ENCODE assay signal across 8 cellular contexts in genomic region chr6:144582939-144583613, GRCh38.
DNase-seq lines count a peak whose midpoint lies in the region; ATAC-seq and TF ChIP-seq lines count a peak whose summit lies in the region.

No MANE protein-coding gene starts in this region.

- peak overlapping the region; percentile 95 for H3K27ac ChIP-seq in KOPT-K1 (ENCODE audit: low read depth, low read length, poor library complexity, severe bottlenecking)
- no peak overlapping the region for H3K27ac ChIP-seq in muscle layer of colon (ENCODE audit: low read depth, low read length)
- peak overlapping the region; percentile 89 for H3K27ac ChIP-seq in thymus (ENCODE audit: low read depth)

- H3K4me1 Mint-ChIP-seq in WTC11 = peaks cover 57% of the 10 kb centered on the region

- peak; percentile 68 for DNase-seq in GM12864 (ENCODE audit: low read depth)
- peak; percentile 12 for DNase-seq in WTC11 (ENCODE audit: low spot score)
- peak; percentile 45 for DNase-seq in ecto neural progenitor cell (ENCODE audit: low spot score)
- no peak for DNase-seq in NCI-H345 (lab: John Stamatoyannopoulos, UW)

- H3K36me3 ChIP-seq in KOPT-K1 (ENCODE audit: insufficient read depth, low read length) (peaks cover 22% of the 10 kb centered on the region), muscle layer of colon (ENCODE audit: insufficient read depth, low read length) (no peaks in the 10 kb centered on the region), thymus (ENCODE audit: control insufficient read depth, insufficient read depth) (peaks cover 4% of the 10 kb centered on the region)

- H3K27ac Mint-ChIP-seq in WTC11 = peak overlapping the region; percentile 65

- H3K4me3 ChIP-seq in GM12864 (ENCODE audit: low read depth, low read length) (peak overlapping the region; percentile 16), muscle layer of colon (ENCODE audit: low read depth in 1 of 2, low read length in 2 of 2) (peak overlapping the region; percentile 38 to 47), thymus (ENCODE audit: low read length) (peak overlapping the region; percentile 57)

- peak; percentile 91 for ATAC-seq in GM21737 (IDR thresholded peaks at IDR 0.05; ENCODE audit: unreplicated experiment)
- peak; percentile 57 for ATAC-seq in WTC11

- peak overlapping the region; percentile 65 for H3K4me3 Mint-ChIP-seq in WTC11

- H3K27me3 Mint-ChIP-seq in WTC11 (ENCODE audit: low read depth) = no peaks in the 10 kb centered on the region

- no peaks in the 10 kb centered on the region for H3K9me3 Mint-ChIP-seq in WTC11

- peak overlapping the region; percentile 5 for H3K9ac ChIP-seq in muscle layer of colon (ENCODE audit: low read length)

- CTCF ChIA-PET in WTC11 (lab: Charles Lee) = interaction anchor here (0.6 to 2.6 kb wide), 4 partner anchors 35 to 647 kb away, joined by 3 to 11 read pairs (median 3); no protein-coding TSS in a partner anchor

- H3K9me3 ChIP-seq in KOPT-K1 (ENCODE audit: insufficient read depth, low read length, poor library complexity, severe bottlenecking) (no peaks in the 10 kb centered on the region), muscle layer of colon (ENCODE audit: low read length) (no peaks in the 10 kb centered on the region), thymus (ENCODE audit: control insufficient read depth) (no peaks in the 10 kb centered on the region)

- under 1% methylated on average over 16 of the region's 16 CpGs for WGBS in thymus

- peaks cover 20% of the 10 kb centered on the region for H3K36me3 Mint-ChIP-seq in WTC11

- TF ChIP-seq CTCF in GM12864 (IDR thresholded peaks at IDR 0.05; ENCODE audit: low read depth, low read length, missing control alignments) (no peak), WTC11 (IDR thresholded peaks at IDR 0.05) (no peak)

- H3K27me3 ChIP-seq in muscle layer of colon (ENCODE audit: control insufficient read depth in 1 of 2, insufficient read depth in 2 of 2, low read length in 2 of 2) (no peaks in the 10 kb centered on the region), thymus (ENCODE audit: control insufficient read depth, insufficient read depth) (no peaks in the 10 kb centered on the region)

- POLR2A ChIA-PET in WTC11 (lab: Charles Lee) = no interaction called here

- H3K4me1 ChIP-seq in muscle layer of colon (ENCODE audit: insufficient read depth, low read length) (peaks cover 30% of the 10 kb centered on the region), thymus (ENCODE audit: control insufficient read depth, insufficient read depth, low read length) (peaks cover 7% of the 10 kb centered on the region)

TF ChIP-seq in WTC11, 78 proteins besides CTCF, POLR2A, EP300 and RAD21:
- TF ChIP-seq PRRX2 (CRISPR knock-in tag; IDR thresholded peaks at IDR 0.05) = no peak
- no peak for TF ChIP-seq TCF7 (CRISPR knock-in tag; IDR thresholded peaks at IDR 0.05; ENCODE audit: low read depth)
- TF ChIP-seq ATF3 (CRISPR knock-in tag; conservative IDR thresholded peaks at IDR 0.05) = no peak
- no peak for TF ChIP-seq ZNF281 (CRISPR knock-in tag; IDR thresholded peaks at IDR 0.05)
- TF ChIP-seq E2F4 (CRISPR knock-in tag; IDR thresholded peaks at IDR 0.05; ENCODE audit: borderline replicate concordance, low read depth) = no peak
